34 cellular contexts compared by ENCODE assay signal in genomic region chr2:104746299-104746698, GRCh38.
"Had no signal": no experiment of that assay in that cellular context is flagged by ENCODE, and none has a peak within 500 bp of the region (broad histone marks: within the 10 kb centered on the region; RNA-seq: fewer than 3 reads in every experiment).

No MANE protein-coding gene starts in this region.

- H3K27me3 Mint-ChIP-seq: activated CD4-positive, alpha-beta memory T cell treated with anti-CD3 and anti-CD28 coated beads, Interleukin-2, amount 10 ng/mL, durations not matched to agents 7 days and 5 days; activated CD8-positive, alpha-beta memory T cell treated with anti-CD3 and anti-CD28 coated beads, Interleukin-2, amount 10 ng/mL, durations not matched to agents 7 days and 5 days; activated naive CD4-positive, alpha-beta T cell treated with anti-CD3 and anti-CD28 coated beads, Interleukin-2, amount 10 ng/mL, durations not matched to agents 7 days and 5 days; activated naive CD8-positive, alpha-beta T cell; activated naive CD8-positive, alpha-beta T cell treated with anti-CD3 and anti-CD28 coated beads, Interleukin-2, amount 50 U/mL, for 24 hours had no signal

- H3K9me3 Mint-ChIP-seq: activated CD4-positive, alpha-beta memory T cell treated with anti-CD3 and anti-CD28 coated beads, Interleukin-2, amount 10 ng/mL, durations not matched to agents 7 days and 5 days; activated naive CD4-positive, alpha-beta T cell treated with anti-CD3 and anti-CD28 coated beads, Interleukin-2, amount 10 ng/mL, durations not matched to agents 7 days and 5 days; activated naive CD8-positive, alpha-beta T cell treated with anti-CD3 and anti-CD28 coated beads, Interleukin-2, amount 50 U/mL, for 24 hours had no signal

- H3K4me3 ChIP-seq: K562 had no signal

- FAIRE-seq: K562, RCC 7860 had no signal

- H3K4me1 Mint-ChIP-seq: activated CD4-positive, alpha-beta memory T cell treated with anti-CD3 and anti-CD28 coated beads, Interleukin-2, amount 10 ng/mL, durations not matched to agents 7 days and 5 days; activated CD8-positive, alpha-beta memory T cell treated with anti-CD3 and anti-CD28 coated beads, Interleukin-2, amount 10 ng/mL, durations not matched to agents 7 days and 5 days; activated naive CD4-positive, alpha-beta T cell treated with anti-CD3 and anti-CD28 coated beads, Interleukin-2, amount 10 ng/mL, durations not matched to agents 7 days and 5 days; activated naive CD8-positive, alpha-beta T cell treated with anti-CD3 and anti-CD28 coated beads, Interleukin-2, amount 50 U/mL, for 24 hours had no signal

- H3K27me3 ChIP-seq: brain microvascular endothelial cell had no signal

- H3K36me3 Mint-ChIP-seq: activated CD8-positive, alpha-beta memory T cell treated with anti-CD3 and anti-CD28 coated beads, Interleukin-2, amount 10 ng/mL, durations not matched to agents 7 days and 5 days; activated naive CD4-positive, alpha-beta T cell treated with anti-CD3 and anti-CD28 coated beads, Interleukin-2, amount 10 ng/mL, durations not matched to agents 7 days and 5 days; activated naive CD8-positive, alpha-beta T cell had no signal

- H3K27ac Mint-ChIP-seq: activated CD4-positive, alpha-beta memory T cell treated with anti-CD3 and anti-CD28 coated beads, Interleukin-2, amount 10 ng/mL, durations not matched to agents 7 days and 5 days; activated CD8-positive, alpha-beta memory T cell treated with anti-CD3 and anti-CD28 coated beads, Interleukin-2, amount 10 ng/mL, durations not matched to agents 7 days and 5 days; activated naive CD4-positive, alpha-beta T cell treated with anti-CD3 and anti-CD28 coated beads, Interleukin-2, amount 10 ng/mL, durations not matched to agents 7 days and 5 days; activated naive CD8-positive, alpha-beta T cell; activated naive CD8-positive, alpha-beta T cell treated with anti-CD3 and anti-CD28 coated beads, Interleukin-2, amount 50 U/mL, for 24 hours had no signal

- DNase-seq: activated CD4-positive, alpha-beta memory T cell treated with anti-CD3 and anti-CD28 coated beads, Interleukin-2, amount 10 ng/mL, durations not matched to agents 7 days and 5 days; activated CD4-positive, alpha-beta T cell treated with anti-CD3 and anti-CD28 coated beads for 1 hour; activated CD4-positive, alpha-beta T cell treated with anti-CD3 and anti-CD28 coated beads for 48 hours; activated CD4-positive, CD25-positive, alpha-beta regulatory T cell; activated CD8-positive, alpha-beta memory T cell treated with anti-CD3 and anti-CD28 coated beads for 24 hours; activated CD8-positive, alpha-beta memory T cell treated with anti-CD3 and anti-CD28 coated beads, Interleukin-2, amount 10 ng/mL, durations not matched to agents 7 days and 5 days; activated CD8-positive, alpha-beta memory T cell treated with anti-CD3 and anti-CD28 coated beads, Interleukin-2, amount 50 U/mL, for 48 hours; activated effector memory CD4-positive, alpha-beta T cell treated with Interleukin-2 at 50 U/mL for 16 hours; activated naive CD4-positive, alpha-beta T cell treated with anti-CD3 and anti-CD28 coated beads, Interleukin-2, amount 10 ng/mL, durations not matched to agents 7 days and 5 days; activated naive CD8-positive, alpha-beta T cell treated with anti-CD3 and anti-CD28 coated beads, Interleukin-2, amount 50 U/mL, for 24 hours; activated T-cell treated with anti-CD3 and anti-CD28 coated beads, Interleukin-2, amount 50 U/mL, for 48 hours; aorta; brain microvascular endothelial cell; NCI-H1105; NCI-H1417 treated with DMSO at 0.1 percent for 48 hours; NCI-H187 treated with DMSO at 0.1 percent for 48 hours; NCI-H2107; NCI-H2171; NCI-H510A; NCI-H526; NCI-H748 treated with DMSO at 0.1 percent for 48 hours; NK-92 treated with Interleukin-12 subunit alpha and Interleukin-12 subunit beta, amount 100 ng/mL, for 24 hours; PC-3; SIG-M5; SW 1271; T-helper 1 cell; T-helper 2 cell; T-helper 9 cell had no signal

- ATAC-seq: activated CD8-positive, alpha-beta memory T cell treated with anti-CD3 and anti-CD28 coated beads, Interleukin-2, amount 10 ng/mL, durations not matched to agents 7 days and 5 days; activated naive CD8-positive, alpha-beta T cell treated with anti-CD3 and anti-CD28 coated beads, Interleukin-2, amount 50 U/mL, for 24 hours; K562; PC-3; Right ventricle myocardium inferior had no signal

- H3K36me3 ChIP-seq: brain microvascular endothelial cell had no signal

- H3K27ac ChIP-seq: brain microvascular endothelial cell, RWPE1, VCaP had no signal

- H3K4me3 Mint-ChIP-seq: activated CD4-positive, alpha-beta memory T cell treated with anti-CD3 and anti-CD28 coated beads, Interleukin-2, amount 10 ng/mL, durations not matched to agents 7 days and 5 days; activated CD8-positive, alpha-beta memory T cell treated with anti-CD3 and anti-CD28 coated beads, Interleukin-2, amount 10 ng/mL, durations not matched to agents 7 days and 5 days; activated naive CD4-positive, alpha-beta T cell treated with anti-CD3 and anti-CD28 coated beads, Interleukin-2, amount 10 ng/mL, durations not matched to agents 7 days and 5 days; activated naive CD8-positive, alpha-beta T cell; activated naive CD8-positive, alpha-beta T cell treated with anti-CD3 and anti-CD28 coated beads, Interleukin-2, amount 50 U/mL, for 24 hours had no signal
